In the genomic region with DNA sequence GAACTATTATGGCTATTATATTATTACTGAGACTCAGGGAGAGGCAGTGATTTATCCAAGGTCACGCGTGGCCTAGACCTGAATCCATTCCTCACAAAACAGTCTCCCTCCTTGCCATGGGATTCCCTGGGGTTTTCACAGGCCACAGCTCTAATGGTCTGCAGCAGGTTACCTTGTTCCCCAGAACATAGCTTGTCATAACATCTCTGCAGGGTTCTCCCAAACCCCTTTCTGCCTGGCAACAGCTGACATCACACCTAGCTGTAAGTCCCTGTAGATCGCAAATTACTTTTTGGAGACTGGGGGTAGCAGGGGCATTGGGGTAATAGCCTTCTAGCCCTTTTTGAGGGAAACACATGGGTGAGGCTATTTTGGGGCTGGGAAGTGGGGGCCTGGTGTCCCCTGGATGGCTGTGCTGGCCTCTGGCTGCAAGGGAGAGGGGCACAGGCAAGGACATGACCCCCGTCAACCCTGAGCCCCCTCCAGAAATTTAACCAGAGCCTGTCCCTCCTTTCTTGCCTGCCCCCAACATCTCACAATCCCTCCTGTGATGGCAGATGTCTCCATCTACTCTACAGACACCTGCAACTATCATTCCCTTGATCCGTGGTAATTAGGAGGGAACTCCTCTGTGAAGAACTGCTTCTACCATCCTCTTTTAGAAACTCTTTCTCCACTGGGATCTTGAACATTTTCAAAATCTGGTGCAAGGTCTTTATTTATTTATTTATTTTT, we compare ENCODE assay signal across 8 cellular contexts. TPM values are rescaled to one million over a fixed set of nuclear protein-coding genes. Genes with fewer than 3 reads are reported as not detected.
DNase-seq lines count a peak whose midpoint lies in the region; ATAC-seq lines count a peak whose summit lies in the region.

No MANE protein-coding gene starts in this region.

- no peak overlapping the region for H3K4me2 ChIP-seq in mesendoderm (ENCODE audit: low read length)

- no peak overlapping the region for H2BK15ac ChIP-seq in mesendoderm (replicated peaks; ENCODE audit: low read depth)

- no peak overlapping the region for H3K9ac ChIP-seq in mesendoderm (ENCODE audit: low read length)

- no peak overlapping the region for H3K23ac ChIP-seq in mesendoderm (ENCODE audit: low read length)

- no CpG with 5 or more reads among the region's 5 CpGs for WGBS in mesendoderm (ENCODE audit: extremely low coverage, insufficient coverage, low lambda C conversion rate)

- H2AK5ac ChIP-seq in mesendoderm (ENCODE audit: low read length): no peak overlapping the region

- peak in 4 of 5 donors; percentile 50 to 86 (median 58) for DNase-seq in T-helper 1 cell
- DNase-seq in astrocyte of the hippocampus (ENCODE audit: low read depth, low spot score): peak; percentile 64
- DNase-seq in mesendoderm: peak; percentile 63
- peak; percentile 57 for DNase-seq in stimulated activated naive CD4-positive, alpha-beta T cell treated with Interleukin-2 at 50 U/mL for 16 hours (lab: John Stamatoyannopoulos, UW)
- DNase-seq in GM19240 (ENCODE audit: insufficient read length, low spot score): no peak
- no peak for DNase-seq in HCEC 1CT

- H3K4me1 ChIP-seq in mesendoderm (ENCODE audit: control insufficient read depth, low read depth, low read length): peaks cover 5% of the 10 kb centered on the region

- H3K27me3 ChIP-seq in mesendoderm (ENCODE audit: insufficient read depth, low read length, poor library complexity): no peaks in the 10 kb centered on the region

- H3K36me3 ChIP-seq in mesendoderm (ENCODE audit: control insufficient read depth, insufficient read depth, low read length): no peaks in the 10 kb centered on the region

- no peak overlapping the region for H2BK120ac ChIP-seq in mesendoderm (ENCODE audit: low read depth, low read length)

- H3K4ac ChIP-seq in mesendoderm (ENCODE audit: low read depth, low read length): no peak overlapping the region

- no peak overlapping the region for H2BK5ac ChIP-seq in mesendoderm (ENCODE audit: low read length)

- ATAC-seq in GM21723 (IDR thresholded peaks at IDR 0.05; ENCODE audit: unreplicated experiment) (peak; percentile 21), HG02642 (IDR thresholded peaks at IDR 0.05; ENCODE audit: poor library complexity, unreplicated experiment) (no peak)

- H3K56ac ChIP-seq in mesendoderm (ENCODE audit: low read length): no peak overlapping the region

- no peak overlapping the region for H4K8ac ChIP-seq in mesendoderm (ENCODE audit: low read depth, low read length)

- H4K5ac ChIP-seq in mesendoderm (ENCODE audit: low read length): no peak overlapping the region

- no peaks in the 10 kb centered on the region for H3K79me1 ChIP-seq in mesendoderm (ENCODE audit: low read length)

- H3K4me3 ChIP-seq in mesendoderm (ENCODE audit: low read length): no peak overlapping the region

- no peak overlapping the region for H3K27ac ChIP-seq in mesendoderm (ENCODE audit: low read depth, low read length)

- no peaks in the 10 kb centered on the region for H3K79me2 ChIP-seq in mesendoderm (ENCODE audit: control insufficient read depth, insufficient read depth, low read length)

- no peak overlapping the region for H3K18ac ChIP-seq in mesendoderm (ENCODE audit: low read length)

RNA-seq across cellular contexts. Expression of gene CD74, which starts 1.3 kb away (rescaled TPM):
- polyA plus RNA-seq in mesendoderm (2013, experiment 1 of 2): 61.0 TPM
- polyA plus RNA-seq in mesendoderm (2013, experiment 2 of 2): 63.7 TPM

RNA-seq across cellular contexts. Expression of gene RPS14, which starts 38.1 kb away (rescaled TPM):
- 4,258 TPM for polyA plus RNA-seq in mesendoderm (2013, experiment 1 of 2)
- polyA plus RNA-seq in mesendoderm (2013, experiment 2 of 2): 4,342 TPM

RNA-seq across cellular contexts. Expression of gene TCOF1, which starts 53.9 kb away (rescaled TPM):
- 79.8 TPM for polyA plus RNA-seq in mesendoderm (2013, experiment 1 of 2)
- 80.6 TPM for polyA plus RNA-seq in mesendoderm (2013, experiment 2 of 2)

Comparison
In these comparisons a context has a peak if more than half of its experiments do, and no peak if none do; other contexts are left out.
1. DNase-seq: peak in T-helper 1 cell (4 of 5), astrocyte of the hippocampus (single experiment), mesendoderm (single experiment) and stimulated activated naive CD4-positive, alpha-beta T cell treated with Interleukin-2 at 50 U/mL for 16 hours (single experiment); none in GM19240 (single experiment) and HCEC 1CT (single experiment).